Comparison of ENCODE assay signal across 8 cellular contexts in genomic region chr6:52286798-52287432, GRCh38.
DNase-seq lines count a peak whose midpoint lies in the region; ATAC-seq and TF ChIP-seq lines count a peak whose summit lies in the region.

No MANE protein-coding gene starts in this region.

- DNase-seq in GM06990 (ENCODE audit: extremely low read depth, insufficient read length), result no peak
- peak; percentile 30 for DNase-seq in NCI-H1092 treated with DMSO at 0.1 percent for 48 hours (lab: John Stamatoyannopoulos, UW)
- DNase-seq in SKM-1 (lab: John Stamatoyannopoulos, UW; ENCODE audit: unreplicated experiment), result peak; percentile 80
- DNase-seq in amniotic epithelial cell (ENCODE audit: low read depth), result peak; percentile 74
- DNase-seq in hippocampal formation (lab: John Stamatoyannopoulos, UW), result peak; percentile 56 to 73
- DNase-seq in stimulated activated CD4-positive, alpha-beta T cell treated with anti-CD3 and anti-CD28 coated beads, Interleukin-12 subunit alpha, Interleukin-12 subunit beta, amount 100 ng/mL, for 24 hours (ENCODE audit: low read depth in 2 of 2), result peak; percentile 21 to 67
- no peak for DNase-seq in NCI-H1048 (lab: John Stamatoyannopoulos, UW)

- H3K27me3 ChIP-seq in GM06990 (replicated peaks; ENCODE audit: control insufficient read depth, insufficient read depth, low read length), result no peaks in the 10 kb centered on the region

- ATAC-seq in HG03460 (IDR thresholded peaks at IDR 0.05; ENCODE audit: unreplicated experiment), result no peak

- TF ChIP-seq CTCF in GM06990 (IDR thresholded peaks at IDR 0.05; ENCODE audit: insufficient read depth, low read length, poor library complexity, severe bottlenecking), result peak; percentile 68

- H3K4me3 ChIP-seq in GM06990 (replicated peaks; ENCODE audit: low read depth, low read length), result no peak overlapping the region

- no peaks in the 10 kb centered on the region for H3K36me3 ChIP-seq in GM06990 (ENCODE audit: control insufficient read depth, insufficient read depth, low read length)

Comparison
In these comparisons a context has a peak if more than half of its experiments do, and no peak if none do; other contexts are left out.
1. DNase-seq: peak in NCI-H1092 treated with DMSO at 0.1 percent for 48 hours (single experiment), SKM-1 (single experiment), amniotic epithelial cell (single experiment), hippocampal formation (2 of 2) and stimulated activated CD4-positive, alpha-beta T cell treated with anti-CD3 and anti-CD28 coated beads, Interleukin-12 subunit alpha, Interleukin-12 subunit beta, amount 100 ng/mL, for 24 hours (2 of 2); none in GM06990 (single experiment) and NCI-H1048 (single experiment).